Comparison of ENCODE assay signal across 8 cellular contexts in genomic region chr19:40663712-40664692, GRCh38.
DNase-seq lines count a peak whose midpoint lies in the region; ATAC-seq and TF ChIP-seq lines count a peak whose summit lies in the region.

No MANE protein-coding gene starts in this region.

- TF ChIP-seq CTCF in AG10803 (conservative IDR thresholded peaks at IDR 0.05; ENCODE audit: low read length) = no peak

- H3K4me3 ChIP-seq in AG10803 (ENCODE audit: low read length) (peak overlapping the region; percentile 62), HUES6 (ENCODE audit: low read depth, low read length) (peak overlapping the region; percentile 73), iPS-15b (ENCODE audit: low read depth, low read length) (peak overlapping the region; percentile 75)

- peaks cover 11% of the 10 kb centered on the region for H3K4me1 Mint-ChIP-seq in activated naive CD8-positive, alpha-beta T cell (ENCODE audit: low read depth)
- peaks cover 27% of the 10 kb centered on the region for H3K4me1 Mint-ChIP-seq in stimulated activated effector memory CD8-positive, alpha-beta T cell treated with anti-CD3 and anti-CD28 coated beads, Interleukin-12 subunit alpha, Interleukin-12 subunit beta, amount 100 ng/mL, for 72 hours

- H3K36me3 ChIP-seq in HUES6 (ENCODE audit: control insufficient read depth, insufficient read depth, low read length) (peaks cover 22% of the 10 kb centered on the region), iPS-15b (ENCODE audit: control insufficient read depth, insufficient read depth, low read length) (peaks cover 6% of the 10 kb centered on the region)

- peaks cover 5% of the 10 kb centered on the region; the same call in 1 of the 2 replicates for H3K4me1 ChIP-seq in HUES6 (ENCODE audit: control insufficient read depth, insufficient read depth, low read length)
- no peaks in the 10 kb centered on the region for H3K4me1 ChIP-seq in iPS-15b (ENCODE audit: control insufficient read depth, insufficient read depth, low read length)

- H3K27ac ChIP-seq in HUES6 (ENCODE audit: low read depth, low read length) = no peak overlapping the region

- no peaks in the 10 kb centered on the region for H3K9me3 ChIP-seq in HUES6 (ENCODE audit: control insufficient read depth, insufficient read depth, low read depth, low read length)
- H3K9me3 ChIP-seq in iPS-15b (ENCODE audit: control insufficient read depth, insufficient read depth, low read length) = no peaks in the 10 kb centered on the region

- H3K9ac ChIP-seq in HUES6 (ENCODE audit: low read length) = peak overlapping the region; percentile 50
- H3K9ac ChIP-seq in iPS-15b (ENCODE audit: low read depth, low read length) = no peak overlapping the region

- no peaks in the 10 kb centered on the region for H3K27me3 Mint-ChIP-seq in activated naive CD8-positive, alpha-beta T cell

- H3K27ac Mint-ChIP-seq in activated naive CD8-positive, alpha-beta T cell = peak overlapping the region; percentile 70
- peak overlapping the region; percentile 88 for H3K27ac Mint-ChIP-seq in stimulated activated effector memory CD8-positive, alpha-beta T cell treated with anti-CD3 and anti-CD28 coated beads, Interleukin-12 subunit alpha, Interleukin-12 subunit beta, amount 100 ng/mL, for 72 hours

- H3K36me3 Mint-ChIP-seq in activated naive CD8-positive, alpha-beta T cell = peaks cover 8% of the 10 kb centered on the region
- H3K36me3 Mint-ChIP-seq in stimulated activated effector memory CD8-positive, alpha-beta T cell treated with anti-CD3 and anti-CD28 coated beads, Interleukin-12 subunit alpha, Interleukin-12 subunit beta, amount 100 ng/mL, for 72 hours = peaks cover 15% of the 10 kb centered on the region

- peak; percentile 25 for DNase-seq in AG10803 (ENCODE audit: low read depth)
- DNase-seq in stimulated activated effector memory CD8-positive, alpha-beta T cell treated with anti-CD3 and anti-CD28 coated beads, Interleukin-12 subunit alpha, Interleukin-12 subunit beta, amount 100 ng/mL, for 72 hours (ENCODE audit: low spot score in 2 of 2) = no peak
- DNase-seq in SIG-M5 treated with dmso at 0.1 percent for 504 hours (lab: John Stamatoyannopoulos, UW; ENCODE audit: unreplicated experiment) = no peak
- no peak for DNase-seq in pons (ENCODE audit: low spot score)

- ATAC-seq in stimulated activated effector memory CD8-positive, alpha-beta T cell treated with anti-CD3 and anti-CD28 coated beads, Interleukin-12 subunit alpha, Interleukin-12 subunit beta, amount 100 ng/mL, for 72 hours = peak; percentile 3
- no peak for ATAC-seq in HG02759 (IDR thresholded peaks at IDR 0.05; ENCODE audit: unreplicated experiment)

- H3K27me3 ChIP-seq in HUES6 (ENCODE audit: control insufficient read depth, insufficient read depth, low read length) = no peaks in the 10 kb centered on the region
- H3K27me3 ChIP-seq in iPS-15b (ENCODE audit: control insufficient read depth, insufficient read depth, low read length) = no peaks in the 10 kb centered on the region

- H3K4me3 Mint-ChIP-seq in activated naive CD8-positive, alpha-beta T cell = peak overlapping the region; percentile 81
- peak overlapping the region; percentile 77 for H3K4me3 Mint-ChIP-seq in stimulated activated effector memory CD8-positive, alpha-beta T cell treated with anti-CD3 and anti-CD28 coated beads, Interleukin-12 subunit alpha, Interleukin-12 subunit beta, amount 100 ng/mL, for 72 hours

- H3K9me3 Mint-ChIP-seq in activated naive CD8-positive, alpha-beta T cell (ENCODE audit: low read depth) = peaks cover 2% of the 10 kb centered on the region
- no peaks in the 10 kb centered on the region for H3K9me3 Mint-ChIP-seq in stimulated activated effector memory CD8-positive, alpha-beta T cell treated with anti-CD3 and anti-CD28 coated beads, Interleukin-12 subunit alpha, Interleukin-12 subunit beta, amount 100 ng/mL, for 72 hours
